ENCODE assay signal across 22 cellular contexts in genomic region chr2:201974651-201975050, GRCh38. TPM values are rescaled to one million over a fixed set of nuclear protein-coding genes. Genes with fewer than 3 reads are reported as not detected.
DNase-seq lines count a peak whose midpoint lies in the region; FAIRE-seq and TF ChIP-seq lines count a peak whose summit lies in the region.
"Had no signal": no experiment of that assay in that cellular context is flagged by ENCODE, and none has a peak within 500 bp of the region (broad histone marks: within the 10 kb centered on the region; RNA-seq: fewer than 3 reads in every experiment).

No MANE protein-coding gene starts in this region.

- peak overlapping the region; percentile 34 for H4K91ac ChIP-seq in H1 (replicated peaks; ENCODE audit: insufficient read length, low read length)

- H3K4me1 ChIP-seq in BE2C (peaks cover 9% of the 10 kb centered on the region), H1 (replicated peaks in 1 of 4; ENCODE audit: control insufficient read depth in 3 of 4, insufficient read depth in 4 of 4, low read length in 3 of 4) (peaks cover 23 to 44% (median 33%) of the 10 kb centered on the region in 4 experiments)

- no peaks in the 10 kb centered on the region for H3K9me3 Mint-ChIP-seq in nephron
- H3K9me3 Mint-ChIP-seq: HFFc6 had no signal

- H3K4me2 ChIP-seq in H1 (ENCODE audit: insufficient read depth in 1 of 2, low read depth in 2 of 2, low read length in 2 of 2), result no peak overlapping the region; a peak in 1 of 4 replicates

- no peak overlapping the region for H3K4ac ChIP-seq in H1 (replicated peaks; ENCODE audit: insufficient read length, low read depth, low read length)

- H3K79me1 ChIP-seq in H1 (ENCODE audit: low read depth, low read length), result peaks cover 5% of the 10 kb centered on the region

- H4K5ac ChIP-seq in H1 (ENCODE audit: insufficient read length, low read depth, low read length), result peak overlapping the region; percentile 16

- H3K9me3 ChIP-seq in BE2C (no peaks in the 10 kb centered on the region), H1 (ENCODE audit: insufficient read depth in 2 of 2, low read depth in 1 of 2, low read length in 1 of 2) (no peaks in the 10 kb centered on the region)

- no peak for TF ChIP-seq CTCF in BE2C (IDR thresholded peaks at IDR 0.05; ENCODE audit: low read depth, low read length)
- TF ChIP-seq CTCF in H1 (IDR thresholded peaks at IDR 0.05; ENCODE audit: control extremely low read depth in 1 of 3, insufficient read depth in 1 of 3, low read depth in 1 of 3, low read length in 3 of 3), result no peak
- TF ChIP-seq CTCF in nephron (IDR thresholded peaks at IDR 0.05; ENCODE audit: unreplicated experiment in 3 of 3), result no peak

- H3K4me3 ChIP-seq in BE2C (ENCODE audit: low read depth, low read length), result no peak overlapping the region
- no peak overlapping the region for H3K4me3 ChIP-seq in H1 (ENCODE audit: extremely low read depth in 1 of 4, insufficient read depth in 2 of 4, low read depth in 3 of 4, low read length in 4 of 4)

- no peak overlapping the region for H3K23ac ChIP-seq in H1 (ENCODE audit: insufficient read length)

- peaks cover 12% of the 10 kb centered on the region for H3K23me2 ChIP-seq in H1 (ENCODE audit: low read depth, low read length)

- peak overlapping the region; percentile 51 for H2BK120ac ChIP-seq in H1 (replicated peaks; ENCODE audit: low read depth, low read length)

- H3K27ac ChIP-seq in H1 (ENCODE audit: low read depth, low read length), result no peak overlapping the region
- H3K27ac ChIP-seq: C4-2B, HL-60 had no signal

- POLR2A ChIA-PET in H1 (lab: Charles Lee; ENCODE audit: partially characterized antibody), result interaction anchor here (0.8 to 12.1 kb wide), 7 partner anchors 9 to 56 kb away, joined by 3 to 186 read pairs (median 33); no protein-coding TSS in a partner anchor

- DNase-seq in BE2C (peak; percentile 34), HuH-7.5 (ENCODE audit: low spot score) (peak; percentile 31), H1 (ENCODE audit: low read depth in 1 of 2, low spot score in 2 of 2) (no peak), DMS53 (lab: John Stamatoyannopoulos, UW) (no peak), NCI-H345 (lab: John Stamatoyannopoulos, UW) (no peak), SHP77 (lab: John Stamatoyannopoulos, UW) (no peak), T-helper 9 cell (no peak)
- DNase-seq: ACHN; CD4-positive, alpha-beta memory T cell; DMS153; DND-41; GDM1; GOT3; HCEC 1CT; HFFc6 had no signal

- no peaks in the 10 kb centered on the region for H3K36me3 ChIP-seq in BE2C
- peaks cover 0 to 30% (median 0%) of the 10 kb centered on the region in 4 experiments; a peak in 3 of 8 replicates for H3K36me3 ChIP-seq in H1 (ENCODE audit: control insufficient read depth in 2 of 4, insufficient read depth in 4 of 4, low read length in 3 of 4)

- H3K27ac Mint-ChIP-seq in nephron, result peak overlapping the region; percentile 91 to 94 (median 92)
- H3K27ac Mint-ChIP-seq: B cell; CD4-positive, alpha-beta memory T cell; HFFc6 had no signal

- H3K27me3 Mint-ChIP-seq in nephron (ENCODE audit: low read depth), result peaks cover 8% of the 10 kb centered on the region

- no peak overlapping the region for H2BK15ac ChIP-seq in H1 (ENCODE audit: low read length)

- no peak for TF ChIP-seq EP300 in H1 (IDR thresholded peaks at IDR 0.05; ENCODE audit: borderline replicate concordance in 1 of 2, low read depth in 2 of 2, low read length in 2 of 2)

- peak overlapping the region; percentile 82; the same call in 1 of the 2 replicates for H2BK12ac ChIP-seq in H1 (ENCODE audit: low read depth, low read length)

- no peak overlapping the region for H3K56ac ChIP-seq in H1 (replicated peaks; ENCODE audit: insufficient read length, low read depth, low read length)

- H3K9ac ChIP-seq in H1 (replicated peaks in 1 of 4; ENCODE audit: extremely low read depth in 1 of 4, low read depth in 3 of 4, low read length in 3 of 4), result no peak overlapping the region

- H3K14ac ChIP-seq in H1 (ENCODE audit: insufficient read length), result no peak overlapping the region

- no peak for TF ChIP-seq RAD21 in H1 (IDR thresholded peaks at IDR 0.05 in 1 of 2, conservative IDR thresholded peaks at IDR 0.05 in 1 of 2; ENCODE audit: low read depth in 2 of 2, low read length in 2 of 2)

- H2BK20ac ChIP-seq in H1 (ENCODE audit: low read length), result peak overlapping the region; percentile 87

- 88% methylated on average over 4 of the region's 4 CpGs; no CpG with 5 or more reads in 1 of the 2 experiments for WGBS in H1 (ENCODE audit: extremely low coverage in 1 of 2, insufficient coverage in 1 of 2, insufficient read length in 1 of 2, insufficient replicate concordance in 2 of 2, low coverage in 1 of 2, low lambda C conversion rate in 2 of 2, missing lambda C conversion rate in 1 of 2), 2 experiments

- no peak for FAIRE-seq in H1 (lab: Jason Lieb, UNC)
- FAIRE-seq: D721Med, GM12892 had no signal

- H3K79me2 ChIP-seq in H1 (ENCODE audit: control insufficient read depth in 1 of 2, insufficient read depth in 2 of 2, low read length in 2 of 2), result peaks cover 11 to 26% of the 10 kb centered on the region in 2 experiments

- H2BK5ac ChIP-seq in H1 (ENCODE audit: low read depth, low read length), result peak overlapping the region; percentile 86; the same call in 1 of the 2 replicates

- peak overlapping the region; percentile 74 for H3K18ac ChIP-seq in H1 (ENCODE audit: extremely low read depth, low read length)

- H3K4me1 Mint-ChIP-seq in nephron, result peaks cover 67% of the 10 kb centered on the region
- H3K4me1 Mint-ChIP-seq: B cell; CD4-positive, alpha-beta memory T cell had no signal

- no peaks in the 10 kb centered on the region for H3K27me3 ChIP-seq in BE2C
- no peaks in the 10 kb centered on the region for H3K27me3 ChIP-seq in H1 (replicated peaks in 1 of 4; ENCODE audit: control insufficient read depth in 3 of 4, extremely low read depth in 1 of 4, insufficient read depth in 3 of 4, low read length in 3 of 4)

- no peaks in the 10 kb centered on the region for H4K20me1 ChIP-seq in H1 (replicated peaks in 1 of 2; ENCODE audit: control insufficient read depth in 1 of 2, insufficient read depth in 2 of 2, low read length in 2 of 2)

- no peaks in the 10 kb centered on the region for H3K36me3 Mint-ChIP-seq in nephron (ENCODE audit: low read depth)
- H3K36me3 Mint-ChIP-seq: CD4-positive, alpha-beta memory T cell had no signal

- TF ChIP-seq POLR2A in H1 (IDR thresholded peaks at IDR 0.05; ENCODE audit: control extremely low read depth in 1 of 2, low read depth in 2 of 2, low read length in 2 of 2), result no peak

- H2AFZ ChIP-seq in H1 (ENCODE audit: low read length), result no peak overlapping the region

- CTCF ChIA-PET in H1 (lab: Charles Lee; ENCODE audit: partially characterized antibody), result interaction anchor here (0.7 to 1.5 kb wide), 5 partner anchors 10 to 114 kb away, joined by 3 to 6 read pairs (median 4); no protein-coding TSS in a partner anchor

- peak overlapping the region; percentile 66; the same call in 1 of the 2 replicates for H2AK5ac ChIP-seq in H1 (ENCODE audit: low read depth, low read length)

- H3K4me3 Mint-ChIP-seq in nephron, result peak overlapping the region in 1 of 3 experiments; percentile 8
- H3K4me3 Mint-ChIP-seq: B cell; CD4-positive, alpha-beta memory T cell; HFFc6; IgD-negative memory B cell had no signal

- no peak overlapping the region for H4K8ac ChIP-seq in H1 (ENCODE audit: extremely low read depth, insufficient read depth, low read length)

TF ChIP-seq in H1, 55 proteins besides CTCF, POLR2A, EP300 and RAD21:
- TF ChIP-seq NRF1 (IDR thresholded peaks at IDR 0.05; ENCODE audit: low read depth, low read length) (no peak), FOSL1 (IDR thresholded peaks at IDR 0.05; ENCODE audit: insufficient read depth, low read depth, low read length) (no peak), CREB1 (IDR thresholded peaks at IDR 0.05) (no peak), SUZ12 (IDR thresholded peaks at IDR 0.05; ENCODE audit: low read length) (no peak), YY1 (IDR thresholded peaks at IDR 0.05; ENCODE audit: low read depth, low read length) (no peak), MAX (IDR thresholded peaks at IDR 0.05) (no peak), E2F6 (IDR thresholded peaks at IDR 0.05) (no peak), CHD1 (IDR thresholded peaks at IDR 0.05; ENCODE audit: low read depth, low read length) (no peak), HDAC2 (IDR thresholded peaks at IDR 0.05; ENCODE audit: borderline replicate concordance in 1 of 2, low read depth in 2 of 2, low read length in 2 of 2) (no peak), SRF (IDR thresholded peaks at IDR 0.05; ENCODE audit: low read depth, low read length) (no peak), ZNF274 (IDR thresholded peaks at IDR 0.05; ENCODE audit: borderline replicate concordance, extremely low read depth, low read length) (no peak), GTF2F1 (IDR thresholded peaks at IDR 0.05; ENCODE audit: borderline replicate concordance, low read depth, low read length) (no peak), BCL11A (IDR thresholded peaks at IDR 0.05; ENCODE audit: low read depth in 2 of 2, low read length in 2 of 2) (no peak)

RNA-seq across cellular contexts. Expression of gene FZD7, which starts 59.0 kb away (rescaled TPM):
- polyA plus RNA-seq in BE2C (2012; ENCODE audit: insufficient read depth, insufficient read length, low read depth), result 27.4 TPM
- 246 TPM in 2 replicates for total RNA-seq in H1 (2021; fragmentation: NEBNext Ultra II Directional; extraction: Animal tissue kit (Norgen Biotek cat#: 25700))
- 176 and 280 TPM in 2 replicates for polyA plus RNA-seq in H1 (2011; rRNA removed)
- polyA plus RNA-seq in H1 (2011; cell fraction: cytosol; rRNA removed), result 156 TPM
- 238 TPM for polyA plus RNA-seq in H1 (2011; cell fraction: nucleus; rRNA removed)
- polyA plus RNA-seq in H1 (2012, experiment 1 of 2), result 145 to 162 TPM (median 157 TPM) in 4 replicates
- 136 TPM for polyA plus RNA-seq in H1 (2012, experiment 2 of 2)
- 295 TPM for polyA plus RNA-seq in H1 (2013, experiment 1 of 2)
- 302 TPM for polyA plus RNA-seq in H1 (2013, experiment 2 of 2)
- polyA minus RNA-seq in H1 (2011; rRNA and poly(A)+ RNA removed), result 158 and 159 TPM in 2 replicates
- 315 TPM for polyA minus RNA-seq in H1 (2011; cell fraction: cytosol; rRNA and poly(A)+ RNA removed)
- 207 TPM for polyA minus RNA-seq in H1 (2011; cell fraction: nucleus; rRNA and poly(A)+ RNA removed)
- polyA plus RNA-seq: CD4-positive, alpha-beta memory T cell had no signal

Comparison
In these comparisons a context has a peak if more than half of its experiments do, and no peak if none do; other contexts are left out.
1. DNase-seq: peak in BE2C (single experiment) and HuH-7.5 (single experiment); none in H1 (0 of 2), DMS53 (single experiment), NCI-H345 (single experiment), SHP77 (0 of 2) and T-helper 9 cell (single experiment).